ENCODE assay signal across 8 cellular contexts in the genomic region with DNA sequence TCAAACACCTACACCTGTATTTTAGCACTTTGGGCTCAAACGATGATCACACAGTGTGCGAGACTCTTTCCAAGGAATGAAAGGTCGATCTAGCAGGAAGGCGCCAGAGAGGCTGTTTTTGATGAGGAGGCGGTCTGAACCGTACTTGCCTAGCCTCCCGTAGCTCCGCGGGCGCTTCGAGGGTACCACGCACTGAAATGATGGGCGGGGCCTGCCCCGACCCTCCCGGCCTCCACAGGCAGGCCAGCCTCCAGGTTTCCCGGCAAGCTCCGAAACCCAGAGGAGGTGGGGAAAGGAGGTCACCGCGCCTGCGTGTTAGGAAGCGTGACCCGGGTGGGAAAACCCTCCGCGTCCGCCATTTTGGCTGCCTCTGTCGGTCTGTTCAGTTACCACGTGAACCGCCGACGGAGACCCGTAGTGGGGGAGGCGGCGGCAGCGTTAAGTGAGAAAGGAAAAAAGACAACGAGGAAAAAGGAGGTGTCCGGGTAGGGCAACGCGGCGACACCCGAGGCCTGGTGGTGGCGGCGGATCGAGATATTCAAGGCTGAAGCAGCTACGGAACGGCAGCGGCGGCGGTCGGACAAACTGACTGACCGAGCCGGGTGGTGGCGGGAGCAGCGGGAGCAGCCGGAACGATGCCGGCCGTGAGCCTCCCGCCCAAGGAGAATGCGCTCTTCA. TPM values are rescaled to one million over a fixed set of nuclear protein-coding genes. Genes with fewer than 3 reads are reported as not detected.
DNase-seq lines count a peak whose midpoint lies in the region; ATAC-seq lines count a peak whose summit lies in the region.

A gene (plus strand): TSS at position 363 of the 678 bp plus-strand sequence. CDS start 273 bp downstream, at position 636.

- peaks cover 48% of the 10 kb centered on the region for H4K20me1 ChIP-seq in BLaER1

- peaks cover 59% of the 10 kb centered on the region for H3K4me1 Mint-ChIP-seq in activated CD4-positive, alpha-beta T cell treated with anti-CD3 and anti-CD28 coated beads, Interleukin-2, amount 10 ng/mL, durations not matched to agents 7 days and 5 days

- peak within 1 kb of the TSS; percentile 97 for H3K4me3 ChIP-seq in BLaER1

- peaks cover 34% of the 10 kb centered on the region for H3K4me1 ChIP-seq in BLaER1

- DNase-seq in NCI-H69 (lab: John Stamatoyannopoulos, UW) (peak; percentile 98), cortex of kidney (lab: John Stamatoyannopoulos, UW) (peak; percentile 97), left kidney (ENCODE audit: low read depth, low spot score) (peak; percentile 99)
- peak; percentile 98 for DNase-seq in activated CD4-positive, alpha-beta T cell treated with anti-CD3 and anti-CD28 coated beads, Interleukin-2, amount 10 ng/mL, durations not matched to agents 7 days and 5 days
- peak; percentile 97 for DNase-seq in stimulated activated CD4-positive, alpha-beta T cell treated with anti-CD3 and anti-CD28 coated beads, Interleukin-2, amount 100 ng/mL, for 24 hours

- H3K36me3 ChIP-seq in BLaER1: peaks cover 28% of the 10 kb centered on the region

- no peaks in the 10 kb centered on the region for H3K9me3 Mint-ChIP-seq in activated CD4-positive, alpha-beta T cell treated with anti-CD3 and anti-CD28 coated beads, Interleukin-2, amount 10 ng/mL, durations not matched to agents 7 days and 5 days

- H3K4me2 ChIP-seq in BLaER1: peak within 1 kb of the TSS; percentile 89

- H3K27me3 Mint-ChIP-seq in activated CD4-positive, alpha-beta T cell treated with anti-CD3 and anti-CD28 coated beads, Interleukin-2, amount 10 ng/mL, durations not matched to agents 7 days and 5 days: no peaks in the 10 kb centered on the region

- peak within 1 kb of the TSS; percentile 97 for H3K9ac ChIP-seq in BLaER1

- CTCF ChIA-PET in activated CD4-positive, alpha-beta T cell treated with anti-CD3 and anti-CD28 coated beads, Interleukin-2, amount 10 ng/mL, durations not matched to agents 7 days and 5 days (lab: Charles Lee): interaction anchor here (0.6 to 2.4 kb wide), 14 partner anchors 9 to 284 kb away, joined by 3 to 9 read pairs (median 4); no protein-coding TSS in a partner anchor

- peaks cover 24% of the 10 kb centered on the region for H3K36me3 Mint-ChIP-seq in activated CD4-positive, alpha-beta T cell treated with anti-CD3 and anti-CD28 coated beads, Interleukin-2, amount 10 ng/mL, durations not matched to agents 7 days and 5 days (ENCODE audit: low read depth)

- peak; percentile 72 for ATAC-seq in GM19328 (IDR thresholded peaks at IDR 0.05; ENCODE audit: unreplicated experiment)
- peak; percentile 77 for ATAC-seq in HG03520 (IDR thresholded peaks at IDR 0.05; ENCODE audit: unreplicated experiment)

- H3K27me3 ChIP-seq in BLaER1: no peaks in the 10 kb centered on the region

- H3K27ac ChIP-seq in BLaER1: peak within 1 kb of the TSS; percentile 98

- peak within 1 kb of the TSS; percentile 99 for H3K27ac Mint-ChIP-seq in activated CD4-positive, alpha-beta T cell treated with anti-CD3 and anti-CD28 coated beads, Interleukin-2, amount 10 ng/mL, durations not matched to agents 7 days and 5 days

- POLR2A ChIA-PET in activated CD4-positive, alpha-beta T cell treated with anti-CD3 and anti-CD28 coated beads, Interleukin-2, amount 10 ng/mL, durations not matched to agents 7 days and 5 days (lab: Charles Lee): interaction anchor here (0.7 to 0.9 kb wide), 4 partner anchors 11 to 219 kb away, joined by 3 to 6 read pairs (median 3); no protein-coding TSS in a partner anchor

- H3K9me3 ChIP-seq in BLaER1: peaks cover 19% of the 10 kb centered on the region

- H3K4me3 Mint-ChIP-seq in activated CD4-positive, alpha-beta T cell treated with anti-CD3 and anti-CD28 coated beads, Interleukin-2, amount 10 ng/mL, durations not matched to agents 7 days and 5 days: peak within 1 kb of the TSS; percentile 99

RNA-seq across cellular contexts. Expression of the gene that starts here (rescaled TPM):
- 10 to 100 TPM; 44.8 to 53.5 TPM for total RNA-seq in activated CD4-positive, alpha-beta T cell treated with anti-CD3 and anti-CD28 coated beads, Interleukin-2, amount 10 ng/mL, durations not matched to agents 7 days and 5 days

Comparison
In these comparisons a context has a peak if more than half of its experiments do, and no peak if none do; other contexts are left out.
1. Peak in every context shown above with its lines: DNase-seq, ATAC-seq, H3K4me3 ChIP-seq and H3K27ac ChIP-seq.